In genomic region chr1:70495370-70495769, GRCh38 we compare ENCODE assay signal across 24 cellular contexts.
DNase-seq lines count a peak whose midpoint lies in the region; ATAC-seq, FAIRE-seq and TF ChIP-seq lines count a peak whose summit lies in the region.
"Had no signal": no experiment of that assay in that cellular context is flagged by ENCODE, and none has a peak within 500 bp of the region (broad histone marks: within the 10 kb centered on the region; RNA-seq: fewer than 3 reads in every experiment).

No MANE protein-coding gene starts in this region.

- ATAC-seq in pancreas (peak; percentile 43 to 92 (median 64)), GM21825 (IDR thresholded peaks at IDR 0.05; ENCODE audit: unreplicated experiment) (no peak), Right ventricle myocardium superior (ENCODE audit: poor library complexity) (no peak)
- ATAC-seq: HCT116 had no signal

- H3K4me3 ChIP-seq in pancreas = no peak overlapping the region

- no peaks in the 10 kb centered on the region for H3K27me3 ChIP-seq in pancreas
- H3K27me3 ChIP-seq: BE2C had no signal

- DNase-seq in NCI-H2171 treated with DMSO at 0.1 percent for 48 hours (lab: John Stamatoyannopoulos, UW) (peak; percentile 25), NCI-H2171 (lab: John Stamatoyannopoulos, UW) (no peak), NCI-H146 (lab: John Stamatoyannopoulos, UW) (peak; percentile 7), NCI-H69 (lab: John Stamatoyannopoulos, UW) (peak; percentile 35), pancreas (no peak), Right ventricle myocardium superior (no peak), DMS153 (lab: John Stamatoyannopoulos, UW) (no peak)
- DNase-seq: ACHN; BE2C; C1 segment of cervical spinal cord; CD4-positive, CD25-positive, alpha-beta regulatory T cell; CD8-positive, alpha-beta memory T cell; COR-L47; DMS 273 treated with DMSO at 0.1 percent for 48 hours; GOT3; H7; HFFc6; IMR-90 had no signal

- no peaks in the 10 kb centered on the region for H3K36me3 ChIP-seq in pancreas
- H3K36me3 ChIP-seq: BE2C had no signal

- H3K9me3 ChIP-seq in pancreas = no peaks in the 10 kb centered on the region
- H3K9me3 ChIP-seq: BE2C had no signal

- WGBS in pancreas, 2 donors = 15 to 16% methylated on average over 2 of the region's 2 CpGs

- no peak overlapping the region for H3K27ac ChIP-seq in pancreas
- H3K27ac ChIP-seq: HL-60 had no signal

- no peak for FAIRE-seq in pancreas (lab: Jason Lieb, UNC)
- FAIRE-seq: A204.1, G401.6, GM12891 had no signal

- peaks cover 9 to 12% (median 10%) of the 10 kb centered on the region in 3 donors for H3K4me1 ChIP-seq in pancreas
- H3K4me1 ChIP-seq: BE2C had no signal

- intact Hi-C loops in pancreas (cut with DNase I) (no loop called here), Right ventricle myocardium superior (cut with DNase I) (no loop called here)

- no peak for TF ChIP-seq CTCF in pancreas (IDR thresholded peaks at IDR 0.05)

Comparison
In these comparisons a context has a peak if more than half of its experiments do, and no peak if none do; other contexts are left out.
1. DNase-seq: peak in NCI-H2171 treated with DMSO at 0.1 percent for 48 hours (single experiment), NCI-H146 (single experiment) and NCI-H69 (single experiment); none in NCI-H2171 (single experiment), pancreas (0 of 6), Right ventricle myocardium superior (single experiment) and DMS153 (single experiment).
2. ATAC-seq: peak in pancreas (4 of 4); none in GM21825 (single experiment) and Right ventricle myocardium superior (single experiment).